In the genomic region with DNA sequence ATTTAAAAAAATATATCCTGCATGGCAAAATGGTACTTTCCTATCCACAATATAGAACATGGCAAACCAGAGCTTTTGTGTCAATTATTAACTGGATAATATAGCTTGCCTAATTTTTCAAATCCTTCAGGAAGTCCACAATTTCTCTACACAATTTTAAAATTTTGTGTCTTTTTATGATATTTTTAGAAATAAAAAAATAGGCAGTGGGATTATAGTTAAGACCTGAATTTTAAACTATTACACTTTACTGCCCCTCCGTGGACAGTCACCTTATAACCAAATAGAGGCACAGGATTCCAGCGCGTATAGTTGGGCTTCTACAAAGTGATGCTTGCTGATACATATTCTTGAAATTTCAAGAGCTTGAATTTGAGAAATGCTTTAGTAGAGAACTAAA, we compare ENCODE assay signal across 8 cellular contexts. TPM values are rescaled to one million over a fixed set of nuclear protein-coding genes. Genes with fewer than 3 reads are reported as not detected.
DNase-seq lines count a peak whose midpoint lies in the region; ATAC-seq and TF ChIP-seq lines count a peak whose summit lies in the region.

No MANE protein-coding gene starts in this region.

- ATAC-seq in HCT116 (peak; percentile 46), lung (ENCODE audit: insufficient read depth, low FRiP score) (no peak), GM21737 (IDR thresholded peaks at IDR 0.05; ENCODE audit: unreplicated experiment) (no peak)

- 0 out of 2 replicates have a peak overlapping the region, but pooled peaks have one; percentile 0 for H3K4me2 ChIP-seq in HCT116 (ENCODE audit: low read length)

- TF ChIP-seq CTCF in HCT116 (IDR thresholded peaks at IDR 0.05 in 2 of 3, conservative IDR thresholded peaks at IDR 0.05 in 1 of 3; ENCODE audit: borderline replicate concordance in 1 of 3, insufficient read depth in 1 of 3, low read depth in 2 of 3, low read length in 2 of 3) (peak; percentile 43 to 71 (median 66); a peak in 5 of 6 replicates), lung (IDR thresholded peaks at IDR 0.05; ENCODE audit: control extremely low read depth, extremely low read depth) (peak; percentile 22)

- H3K27me3 ChIP-seq in HCT116 (ENCODE audit: insufficient read depth, low read length) (no peaks in the 10 kb centered on the region), lung (ENCODE audit: control insufficient read depth, insufficient read depth) (no peaks in the 10 kb centered on the region)

- BruUV-seq in HCT116 (replicated peaks; lab: Mats Ljungman, UMichigan), result no TSS peak

- peaks cover 8 to 20% of the 10 kb centered on the region in 2 experiments; a peak in 3 of 4 replicates for H3K4me1 ChIP-seq in HCT116 (ENCODE audit: control insufficient read depth in 1 of 2, insufficient read depth in 2 of 2, low read length in 2 of 2)
- no peaks in the 10 kb centered on the region for H3K4me1 ChIP-seq in lung (ENCODE audit: control insufficient read depth in 2 of 2, insufficient read depth in 2 of 2, low read length in 2 of 2)

- H3K36me3 ChIP-seq in HCT116 (ENCODE audit: control insufficient read depth in 1 of 2, insufficient read depth in 2 of 2, low read length in 2 of 2), result no peaks in the 10 kb centered on the region
- no peaks in the 10 kb centered on the region for H3K36me3 ChIP-seq in lung (ENCODE audit: control insufficient read depth in 2 of 2, insufficient read depth in 2 of 2, low read length in 2 of 2)

- H3K27ac ChIP-seq in HCT116 (ENCODE audit: low read depth, low read length) (no peak overlapping the region), lung (ENCODE audit: low read depth in 1 of 2, low read length in 1 of 2) (no peak overlapping the region)

- CTCF ChIA-PET in HCT116 (lab: Charles Lee), result interaction anchor here (1.5 to 1.7 kb wide), 2 partner anchors 49 to 70 kb away, joined by 3 to 5 read pairs; no protein-coding TSS in a partner anchor

- H4K20me1 ChIP-seq in HCT116 (ENCODE audit: insufficient read depth), result no peaks in the 10 kb centered on the region

- H2AFZ ChIP-seq in HCT116 (ENCODE audit: low read depth, low read length, poor library complexity, severe bottlenecking), result no peak overlapping the region

- intact Hi-C loops in HCT116 (cut with micrococcal nuclease), result loop anchor here (2.0 kb wide), 2 partner anchors 219 to 309 kb away; no protein-coding TSS in a partner anchor

- H3K9me3 ChIP-seq in HCT116 (ENCODE audit: control insufficient read depth in 1 of 2, insufficient read depth in 1 of 2, low read depth in 1 of 2, low read length in 2 of 2), result no peaks in the 10 kb centered on the region
- no peaks in the 10 kb centered on the region for H3K9me3 ChIP-seq in lung (ENCODE audit: control insufficient read depth in 2 of 2, insufficient read depth in 1 of 2, low read length in 1 of 2)

- TF ChIP-seq RAD21 in HCT116 (IDR thresholded peaks at IDR 0.05; ENCODE audit: low read depth), result peak; percentile 76

- peak; percentile 22 for DNase-seq in COR-L47 (lab: John Stamatoyannopoulos, UW)
- peak; percentile 24 for DNase-seq in HCT116 (ENCODE audit: low read depth, low spot score)
- peak; percentile 67 for DNase-seq in RPMI8226
- peak; percentile 15 for DNase-seq in central memory CD4-positive, alpha-beta T cell
- DNase-seq in lung (ENCODE audit: low spot score), result peak; percentile 34
- DNase-seq in ureter (ENCODE audit: low spot score), result peak; percentile 53
- DNase-seq in NCI-H187 treated with DMSO at 0.1 percent for 48 hours (lab: John Stamatoyannopoulos, UW), result no peak

- WGBS in lung, 2 donors, result 2 to 3% methylated on average over 3 of the region's 3 CpGs

- POLR2A ChIA-PET in HCT116 (lab: Charles Lee), result no interaction called here

- H3K9ac ChIP-seq in HCT116 (ENCODE audit: low read length), result no peak overlapping the region

- no peak overlapping the region for H3K4me3 ChIP-seq in HCT116 (replicated peaks in 1 of 2; ENCODE audit: low read depth in 1 of 2, low read length in 2 of 2)
- no peak overlapping the region for H3K4me3 ChIP-seq in lung

- H3K79me2 ChIP-seq in HCT116 (ENCODE audit: insufficient read depth, low read length), result no peaks in the 10 kb centered on the region

- no peak for TF ChIP-seq POLR2A in HCT116 (IDR thresholded peaks at IDR 0.05; ENCODE audit: borderline replicate concordance, extremely low read depth, insufficient read depth, insufficient read length)

- no peaks in the 10 kb centered on the region for H3K9me2 ChIP-seq in HCT116 (ENCODE audit: insufficient read depth)

- RAD21 ChIA-PET in HCT116 (lab: Charles Lee; ENCODE audit: low non-redundant PET in 1 of 2, low total read pairs in 2 of 2, uncharacterized antibody in 2 of 2, unreplicated experiment in 2 of 2), result no interaction called here

TF ChIP-seq in HCT116, 20 proteins besides CTCF, POLR2A, EP300 and RAD21:
- TF ChIP-seq EGR1 (IDR thresholded peaks at IDR 0.05; ENCODE audit: low read depth) (no peak), TCF7L2 (IDR thresholded peaks at IDR 0.05; ENCODE audit: borderline replicate concordance, extremely low read depth, insufficient read depth, insufficient read length) (no peak), SIN3A (IDR thresholded peaks at IDR 0.05; ENCODE audit: low read depth) (no peak), ZBTB33 (IDR thresholded peaks at IDR 0.05; ENCODE audit: extremely low read depth, insufficient replicate concordance, low read length) (no peak), YY1 (IDR thresholded peaks at IDR 0.05; ENCODE audit: extremely low read depth, insufficient replicate concordance, low read depth, low read length) (no peak), CBX3 (IDR thresholded peaks at IDR 0.05; ENCODE audit: low read depth) (no peak), ELF1 (IDR thresholded peaks at IDR 0.05; ENCODE audit: borderline replicate concordance, low read depth) (no peak), EZH2phosphoT487 (IDR thresholded peaks at IDR 0.05; ENCODE audit: borderline replicate concordance) (no peak)
- TF ChIP-seq, protein P1, sequence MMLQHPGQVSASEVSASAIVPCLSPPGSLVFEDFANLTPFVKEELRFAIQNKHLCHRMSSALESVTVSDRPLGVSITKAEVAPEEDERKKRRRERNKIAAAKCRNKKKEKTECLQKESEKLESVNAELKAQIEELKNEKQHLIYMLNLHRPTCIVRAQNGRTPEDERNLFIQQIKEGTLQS (IDR thresholded peaks at IDR 0.05), result no peak

RNA-seq across cellular contexts. Expression of gene DMC1, which starts 2.1 kb away (rescaled TPM):
- 0.89 TPM for total RNA-seq in HCT116 (2021; ENCODE audit: unreplicated experiment)
- polyA plus RNA-seq in HCT116 (2012), result 0.36 and 0.70 TPM in 2 replicates
- 1 to 10 TPM; 1.1 to 2.7 TPM for total RNA-seq in lung
- 1 to 10 TPM in 1 of 2 donors, under 1 TPM in 1; 0.24 to 2.5 TPM for polyA plus RNA-seq in lung
- 2.2 TPM for total RNA-seq in ureter
